In genomic region chr1:80919426-80919825, GRCh38 we compare ENCODE assay signal across 30 cellular contexts.
"Had no signal": no experiment of that assay in that cellular context is flagged by ENCODE, and none has a peak within 500 bp of the region (broad histone marks: within the 10 kb centered on the region; RNA-seq: fewer than 3 reads in every experiment).

No MANE protein-coding gene starts in this region.

- H3K4me2 ChIP-seq: SK-N-SH had no signal

- H3K9me3 ChIP-seq: ascending aorta, SJSA1, SK-N-SH had no signal

- H3K9me2 ChIP-seq: SK-N-SH had no signal

- H3K36me3 ChIP-seq: ascending aorta, cardiac muscle cell, SJSA1, WERI-Rb-1 had no signal

- H3K27ac ChIP-seq: ascending aorta, cardiac muscle cell, SJSA1, WERI-Rb-1 had no signal

- H3K4me1 ChIP-seq: ascending aorta, SJSA1 had no signal

- H3K27me3 ChIP-seq: ascending aorta, cardiac muscle cell, SJSA1 had no signal

- DNase-seq: activated CD4-positive, alpha-beta T cell treated with anti-CD3 and anti-CD28 coated beads for 1 hour; activated CD4-positive, alpha-beta T cell treated with anti-CD3 and anti-CD28 coated beads for 48 hours; activated CD4-positive, alpha-beta T cell treated with anti-CD3 and anti-CD28 coated beads, Interleukin-2, amount 50 U/mL, for 4 hours; activated CD4-positive, CD25-positive, alpha-beta regulatory T cell; activated CD8-positive, alpha-beta T cell treated with anti-CD3 and anti-CD28 coated beads for 36 hours; activated gamma-delta T cell; activated naive CD4-positive, alpha-beta T cell treated with Interleukin-2 at 50 U/mL for 16 hours; activated naive CD8-positive, alpha-beta T cell treated with anti-CD3 and anti-CD28 coated beads, Interleukin-2, amount 10 ng/mL, durations not matched to agents 7 days and 5 days; activated T-cell treated with anti-CD3 and anti-CD28 coated beads, Interleukin-2, amount 50 U/mL, for 24 hours; amygdala; NCI-H1105; NCI-H1417 treated with DMSO at 0.1 percent for 48 hours; NCI-H187 treated with DMSO at 0.1 percent for 48 hours; NCI-H2081; NCI-H2171 treated with DMSO at 0.1 percent for 48 hours; NCI-H226; NCI-H446 treated with DMSO at 0.1 percent for 48 hours; NCI-H524; NCI-H69; NCI-H82; SHP77 treated with DMSO at 0.1 percent for 48 hours; SK-N-SH; T-helper 1 cell; T-helper 2 cell; T-helper 9 cell; WERI-Rb-1 had no signal

- H3K4me3 ChIP-seq: ascending aorta, cardiac muscle cell, K562, SJSA1 had no signal
